In the genomic region with DNA sequence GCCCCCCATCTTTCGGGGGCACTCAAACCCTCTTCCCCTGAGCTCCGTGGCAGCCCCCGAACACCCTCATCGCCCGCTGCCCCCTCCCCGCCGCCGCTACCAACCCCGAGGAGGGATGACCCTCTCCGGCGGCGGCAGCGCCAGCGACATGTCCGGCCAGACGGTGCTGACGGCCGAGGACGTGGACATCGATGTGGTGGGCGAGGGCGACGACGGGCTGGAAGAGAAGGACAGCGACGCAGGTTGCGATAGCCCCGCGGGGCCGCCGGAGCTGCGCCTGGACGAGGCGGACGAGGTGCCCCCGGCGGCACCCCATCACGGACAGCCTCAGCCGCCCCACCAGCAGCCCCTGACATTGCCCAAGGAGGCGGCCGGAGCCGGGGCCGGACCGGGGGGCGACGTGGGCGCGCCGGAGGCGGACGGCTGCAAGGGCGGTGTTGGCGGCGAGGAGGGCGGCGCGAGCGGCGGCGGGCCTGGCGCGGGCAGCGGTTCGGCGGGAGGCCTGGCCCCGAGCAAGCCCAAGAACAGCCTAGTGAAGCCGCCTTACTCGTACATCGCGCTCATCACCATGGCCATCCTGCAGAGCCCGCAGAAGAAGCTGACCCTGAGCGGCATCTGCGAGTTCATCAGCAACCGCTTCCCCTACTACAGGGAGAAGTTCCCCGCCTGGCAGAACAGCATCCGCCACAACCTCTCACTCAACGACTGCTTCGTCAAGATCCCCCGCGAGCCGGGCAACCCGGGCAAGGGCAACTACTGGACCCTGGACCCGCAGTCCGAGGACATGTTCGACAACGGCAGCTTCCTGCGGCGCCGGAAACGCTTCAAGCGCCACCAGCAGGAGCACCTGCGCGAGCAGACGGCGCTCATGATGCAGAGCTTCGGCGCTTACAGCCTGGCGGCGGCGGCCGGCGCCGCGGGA, we compare ENCODE assay signal across 1 cellular context.
TF ChIP-seq lines count a peak whose summit lies in the region.

No MANE protein-coding gene starts in this region.

TF ChIP-seq in endothelial cell of umbilical vein, 7 proteins besides CTCF, POLR2A, EP300 and RAD21:
- TF ChIP-seq POLR2AphosphoS5 (IDR thresholded peaks at IDR 0.05; ENCODE audit: insufficient read depth, low read depth, low read length) (no peak), EZH2 (IDR thresholded peaks at IDR 0.05; ENCODE audit: borderline replicate concordance, low read depth, low read length, severe bottlenecking) (peak; percentile 100), GATA2 (IDR thresholded peaks at IDR 0.05; ENCODE audit: insufficient read depth, insufficient read length, low read depth, low read length) (no peak), FOS (IDR thresholded peaks at IDR 0.05; ENCODE audit: borderline replicate concordance, insufficient read depth, low read length) (no peak)
- TF ChIP-seq, protein P1, sequence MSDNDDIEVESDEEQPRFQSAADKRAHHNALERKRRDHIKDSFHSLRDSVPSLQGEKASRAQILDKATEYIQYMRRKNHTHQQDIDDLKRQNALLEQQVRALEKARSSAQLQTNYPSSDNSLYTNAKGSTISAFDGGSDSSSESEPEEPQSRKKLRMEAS (IDR thresholded peaks at IDR 0.05; ENCODE audit: insufficient read depth, insufficient read length), result no peak
